8 cellular contexts compared by ENCODE assay signal in genomic region chr6:45710304-45710821, GRCh38.
DNase-seq lines count a peak whose midpoint lies in the region; ATAC-seq and TF ChIP-seq lines count a peak whose summit lies in the region.

No MANE protein-coding gene starts in this region.

- H3K27ac ChIP-seq in naive thymus-derived CD4-positive, alpha-beta T cell (ENCODE audit: low read depth, low read length), result no peak overlapping the region

- H3K27me3 ChIP-seq in naive thymus-derived CD4-positive, alpha-beta T cell (ENCODE audit: control insufficient read depth in 2 of 2, insufficient read depth in 2 of 2, low read length in 2 of 2), result no peaks in the 10 kb centered on the region

- no peak for TF ChIP-seq CTCF in progenitor cell of endocrine pancreas (IDR thresholded peaks at IDR 0.05; ENCODE audit: unreplicated experiment)

- H3K36me3 Mint-ChIP-seq in naive thymus-derived CD4-positive, alpha-beta T cell, result no peaks in the 10 kb centered on the region
- H3K36me3 Mint-ChIP-seq in progenitor cell of endocrine pancreas (ENCODE audit: insufficient read depth), result no peaks in the 10 kb centered on the region

- CTCF ChIA-PET in naive thymus-derived CD4-positive, alpha-beta T cell (lab: Charles Lee), result interaction anchor here (0.8 kb wide), 1 partner anchor 333 kb away, joined by 3 read pairs; no protein-coding TSS in a partner anchor

- peaks cover 0 to 3% of the 10 kb centered on the region in 2 donors for H3K4me1 ChIP-seq in naive thymus-derived CD4-positive, alpha-beta T cell (ENCODE audit: control insufficient read depth in 2 of 2, insufficient read depth in 2 of 2, low read length in 2 of 2)

- H3K36me3 ChIP-seq in naive thymus-derived CD4-positive, alpha-beta T cell (ENCODE audit: control insufficient read depth in 2 of 3, insufficient read depth in 3 of 3, low read length in 3 of 3), result no peaks in the 10 kb centered on the region

- POLR2A ChIA-PET in naive thymus-derived CD4-positive, alpha-beta T cell (lab: Charles Lee), result no interaction called here

- intact Hi-C loops in naive thymus-derived CD4-positive, alpha-beta T cell (cut with micrococcal nuclease), result loop anchor here (5.0 to 10.0 kb wide), 5 partner anchors 212 to 506 kb away; no protein-coding TSS in a partner anchor

- H3K27me3 Mint-ChIP-seq in naive thymus-derived CD4-positive, alpha-beta T cell, result no peaks in the 10 kb centered on the region
- peaks cover 8% of the 10 kb centered on the region for H3K27me3 Mint-ChIP-seq in progenitor cell of endocrine pancreas

- peak overlapping the region in 2 of 9 donors; percentile 47 to 82 for H3K27ac Mint-ChIP-seq in naive thymus-derived CD4-positive, alpha-beta T cell
- H3K27ac Mint-ChIP-seq in progenitor cell of endocrine pancreas, result no peak overlapping the region

- H3K9me3 Mint-ChIP-seq in naive thymus-derived CD4-positive, alpha-beta T cell, result no peaks in the 10 kb centered on the region
- H3K9me3 Mint-ChIP-seq in progenitor cell of endocrine pancreas (ENCODE audit: low read depth), result no peaks in the 10 kb centered on the region

- H3K9me3 ChIP-seq in naive thymus-derived CD4-positive, alpha-beta T cell (ENCODE audit: control insufficient read depth in 2 of 3, low read length in 3 of 3), result no peaks in the 10 kb centered on the region

- peak overlapping the region in 1 of 10 donors; percentile 39 for H3K4me3 Mint-ChIP-seq in naive thymus-derived CD4-positive, alpha-beta T cell
- no peak overlapping the region for H3K4me3 Mint-ChIP-seq in progenitor cell of endocrine pancreas (ENCODE audit: low read depth)

- peak; percentile 55 for ATAC-seq in GM19455 (IDR thresholded peaks at IDR 0.05; ENCODE audit: unreplicated experiment)
- peak; percentile 72 for ATAC-seq in HG03442 (IDR thresholded peaks at IDR 0.05; ENCODE audit: unreplicated experiment)
- peak; percentile 68 for ATAC-seq in naive thymus-derived CD4-positive, alpha-beta T cell

- H3K4me3 ChIP-seq in naive thymus-derived CD4-positive, alpha-beta T cell (ENCODE audit: low read length), result no peak overlapping the region

- H3K4me1 Mint-ChIP-seq in naive thymus-derived CD4-positive, alpha-beta T cell, result peaks cover 8 to 39% (median 14%) of the 10 kb centered on the region in 7 donors
- H3K4me1 Mint-ChIP-seq in progenitor cell of endocrine pancreas (ENCODE audit: low read depth), result peaks cover 10% of the 10 kb centered on the region

- DNase-seq in AML-193 (lab: John Stamatoyannopoulos, UW), result peak; percentile 34 to 65
- peak; percentile 91 for DNase-seq in activated CD8-positive, alpha-beta memory T cell treated with anti-CD3 and anti-CD28 coated beads for 24 hours
- DNase-seq in naive thymus-derived CD4-positive, alpha-beta T cell, result peak in 1 of 9 donors; percentile 83
- DNase-seq in SHP77 (lab: John Stamatoyannopoulos, UW), result no peak
- no peak for DNase-seq in progenitor cell of endocrine pancreas (ENCODE audit: low spot score, unreplicated experiment)
- DNase-seq in NCI-H128 (lab: John Stamatoyannopoulos, UW; ENCODE audit: unreplicated experiment), result no peak

Comparison
In these comparisons a context has a peak if more than half of its experiments do, and no peak if none do; other contexts are left out.
1. DNase-seq: peak in AML-193 (2 of 2) and activated CD8-positive, alpha-beta memory T cell treated with anti-CD3 and anti-CD28 coated beads for 24 hours (single experiment); none in SHP77 (0 of 2), progenitor cell of endocrine pancreas (single experiment) and NCI-H128 (single experiment).
2. Peak in every context shown above with its lines, with median percentiles within 50 percentile points of each other: ATAC-seq.